In the genomic region with DNA sequence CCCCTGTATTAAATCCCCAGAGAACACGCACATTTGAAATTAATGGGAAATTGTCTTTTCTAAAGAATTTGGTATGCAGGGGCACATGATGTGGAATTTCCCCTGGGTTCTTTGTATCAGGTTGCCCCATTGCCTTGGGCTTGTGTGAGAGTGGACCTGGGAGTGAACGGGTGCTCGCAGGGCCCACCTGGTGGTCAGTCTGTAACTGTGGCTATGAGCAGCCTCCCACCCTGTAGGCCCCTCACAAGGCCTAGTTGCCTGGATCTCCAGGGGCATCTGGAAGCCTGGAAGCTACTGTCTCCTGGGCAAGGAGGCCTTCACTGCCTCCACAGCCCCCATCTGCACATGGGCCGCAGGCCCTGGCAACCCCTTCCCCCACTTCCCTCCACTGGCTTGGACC, we compare ENCODE assay signal across 1 cellular context.
TF ChIP-seq lines count a peak whose summit lies in the region.

No MANE protein-coding gene starts in this region.

TF ChIP-seq in HepG2, 621 proteins besides CTCF, POLR2A, EP300 and RAD21 (continued from another document):
- TF ChIP-seq ZNF720 (CRISPR knock-in tag; IDR thresholded peaks at IDR 0.05): no peak
- TF ChIP-seq STAG1 (CRISPR knock-in tag; IDR thresholded peaks at IDR 0.05): peak; percentile 45
- TF ChIP-seq, protein P1, sequence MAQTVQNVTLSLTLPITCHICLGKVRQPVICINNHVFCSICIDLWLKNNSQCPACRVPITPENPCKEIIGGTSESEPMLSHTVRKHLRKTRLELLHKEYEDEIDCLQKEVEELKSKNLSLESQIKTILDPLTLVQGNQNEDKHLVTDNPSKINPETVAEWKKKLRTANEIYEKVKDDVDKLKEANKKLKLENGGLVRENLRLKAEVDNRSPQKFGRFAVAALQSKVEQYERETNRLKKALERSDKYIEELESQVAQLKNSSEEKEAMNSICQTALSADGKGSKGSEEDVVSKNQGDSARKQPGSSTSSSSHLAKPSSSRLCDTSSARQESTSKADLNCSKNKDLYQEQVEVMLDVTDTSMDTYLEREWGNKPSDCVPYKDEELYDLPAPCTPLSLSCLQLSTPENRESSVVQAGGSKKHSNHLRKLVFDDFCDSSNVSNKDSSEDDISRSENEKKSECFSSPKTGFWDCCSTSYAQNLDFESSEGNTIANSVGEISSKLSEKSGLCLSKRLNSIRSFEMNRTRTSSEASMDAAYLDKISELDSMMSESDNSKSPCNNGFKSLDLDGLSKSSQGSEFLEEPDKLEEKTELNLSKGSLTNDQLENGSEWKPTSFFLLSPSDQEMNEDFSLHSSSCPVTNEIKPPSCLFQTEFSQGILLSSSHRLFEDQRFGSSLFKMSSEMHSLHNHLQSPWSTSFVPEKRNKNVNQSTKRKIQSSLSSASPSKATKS (CRISPR knock-in tag; IDR thresholded peaks at IDR 0.05): no peak
- no peak for TF ChIP-seq ZMYM2 (CRISPR knock-in tag; IDR thresholded peaks at IDR 0.05)
- no peak for TF ChIP-seq ZNF569 (CRISPR knock-in tag; IDR thresholded peaks at IDR 0.05; ENCODE audit: borderline replicate concordance)
- TF ChIP-seq, protein P2, sequence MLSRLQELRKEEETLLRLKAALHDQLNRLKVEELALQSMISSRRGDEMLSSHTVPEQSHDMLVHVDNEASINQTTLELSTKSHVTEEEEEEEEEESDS (CRISPR knock-in tag; IDR thresholded peaks at IDR 0.05; ENCODE audit: borderline replicate concordance): no peak
- 0 out of 2 replicates have a peak, but pooled peaks have one; percentile 19 for TF ChIP-seq SMC3 (IDR thresholded peaks at IDR 0.05; ENCODE audit: low read length)
- no peak for TF ChIP-seq ZNF251 (CRISPR knock-in tag; IDR thresholded peaks at IDR 0.05)
- TF ChIP-seq ZSCAN25 (CRISPR knock-in tag; IDR thresholded peaks at IDR 0.05): no peak
- no peak for TF ChIP-seq ARNT2 (CRISPR knock-in tag; IDR thresholded peaks at IDR 0.05; ENCODE audit: low read depth)
- TF ChIP-seq, protein P3, sequence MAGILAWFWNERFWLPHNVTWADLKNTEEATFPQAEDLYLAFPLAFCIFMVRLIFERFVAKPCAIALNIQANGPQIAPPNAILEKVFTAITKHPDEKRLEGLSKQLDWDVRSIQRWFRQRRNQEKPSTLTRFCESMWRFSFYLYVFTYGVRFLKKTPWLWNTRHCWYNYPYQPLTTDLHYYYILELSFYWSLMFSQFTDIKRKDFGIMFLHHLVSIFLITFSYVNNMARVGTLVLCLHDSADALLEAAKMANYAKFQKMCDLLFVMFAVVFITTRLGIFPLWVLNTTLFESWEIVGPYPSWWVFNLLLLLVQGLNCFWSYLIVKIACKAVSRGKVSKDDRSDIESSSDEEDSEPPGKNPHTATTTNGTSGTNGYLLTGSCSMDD (CRISPR knock-in tag; IDR thresholded peaks at IDR 0.05): no peak
- TF ChIP-seq AKAP8 (CRISPR knock-in tag; IDR thresholded peaks at IDR 0.05): no peak
- no peak for TF ChIP-seq THYN1 (CRISPR knock-in tag; IDR thresholded peaks at IDR 0.05; ENCODE audit: borderline replicate concordance, low read depth)
- TF ChIP-seq, protein P4, sequence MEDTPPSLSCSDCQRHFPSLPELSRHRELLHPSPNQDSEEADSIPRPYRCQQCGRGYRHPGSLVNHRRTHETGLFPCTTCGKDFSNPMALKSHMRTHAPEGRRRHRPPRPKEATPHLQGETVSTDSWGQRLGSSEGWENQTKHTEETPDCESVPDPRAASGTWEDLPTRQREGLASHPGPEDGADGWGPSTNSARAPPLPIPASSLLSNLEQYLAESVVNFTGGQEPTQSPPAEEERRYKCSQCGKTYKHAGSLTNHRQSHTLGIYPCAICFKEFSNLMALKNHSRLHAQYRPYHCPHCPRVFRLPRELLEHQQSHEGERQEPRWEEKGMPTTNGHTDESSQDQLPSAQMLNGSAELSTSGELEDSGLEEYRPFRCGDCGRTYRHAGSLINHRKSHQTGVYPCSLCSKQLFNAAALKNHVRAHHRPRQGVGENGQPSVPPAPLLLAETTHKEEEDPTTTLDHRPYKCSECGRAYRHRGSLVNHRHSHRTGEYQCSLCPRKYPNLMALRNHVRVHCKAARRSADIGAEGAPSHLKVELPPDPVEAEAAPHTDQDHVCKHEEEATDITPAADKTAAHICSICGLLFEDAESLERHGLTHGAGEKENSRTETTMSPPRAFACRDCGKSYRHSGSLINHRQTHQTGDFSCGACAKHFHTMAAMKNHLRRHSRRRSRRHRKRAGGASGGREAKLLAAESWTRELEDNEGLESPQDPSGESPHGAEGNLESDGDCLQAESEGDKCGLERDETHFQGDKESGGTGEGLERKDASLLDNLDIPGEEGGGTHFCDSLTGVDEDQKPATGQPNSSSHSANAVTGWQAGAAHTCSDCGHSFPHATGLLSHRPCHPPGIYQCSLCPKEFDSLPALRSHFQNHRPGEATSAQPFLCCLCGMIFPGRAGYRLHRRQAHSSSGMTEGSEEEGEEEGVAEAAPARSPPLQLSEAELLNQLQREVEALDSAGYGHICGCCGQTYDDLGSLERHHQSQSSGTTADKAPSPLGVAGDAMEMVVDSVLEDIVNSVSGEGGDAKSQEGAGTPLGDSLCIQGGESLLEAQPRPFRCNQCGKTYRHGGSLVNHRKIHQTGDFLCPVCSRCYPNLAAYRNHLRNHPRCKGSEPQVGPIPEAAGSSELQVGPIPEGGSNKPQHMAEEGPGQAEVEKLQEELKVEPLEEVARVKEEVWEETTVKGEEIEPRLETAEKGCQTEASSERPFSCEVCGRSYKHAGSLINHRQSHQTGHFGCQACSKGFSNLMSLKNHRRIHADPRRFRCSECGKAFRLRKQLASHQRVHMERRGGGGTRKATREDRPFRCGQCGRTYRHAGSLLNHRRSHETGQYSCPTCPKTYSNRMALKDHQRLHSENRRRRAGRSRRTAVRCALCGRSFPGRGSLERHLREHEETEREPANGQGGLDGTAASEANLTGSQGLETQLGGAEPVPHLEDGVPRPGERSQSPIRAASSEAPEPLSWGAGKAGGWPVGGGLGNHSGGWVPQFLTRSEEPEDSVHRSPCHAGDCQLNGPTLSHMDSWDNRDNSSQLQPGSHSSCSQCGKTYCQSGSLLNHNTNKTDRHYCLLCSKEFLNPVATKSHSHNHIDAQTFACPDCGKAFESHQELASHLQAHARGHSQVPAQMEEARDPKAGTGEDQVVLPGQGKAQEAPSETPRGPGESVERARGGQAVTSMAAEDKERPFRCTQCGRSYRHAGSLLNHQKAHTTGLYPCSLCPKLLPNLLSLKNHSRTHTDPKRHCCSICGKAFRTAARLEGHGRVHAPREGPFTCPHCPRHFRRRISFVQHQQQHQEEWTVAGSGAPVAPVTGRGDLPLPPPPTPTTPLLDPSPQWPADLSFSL (CRISPR knock-in tag; IDR thresholded peaks at IDR 0.05): no peak
- TF ChIP-seq, protein P5, sequence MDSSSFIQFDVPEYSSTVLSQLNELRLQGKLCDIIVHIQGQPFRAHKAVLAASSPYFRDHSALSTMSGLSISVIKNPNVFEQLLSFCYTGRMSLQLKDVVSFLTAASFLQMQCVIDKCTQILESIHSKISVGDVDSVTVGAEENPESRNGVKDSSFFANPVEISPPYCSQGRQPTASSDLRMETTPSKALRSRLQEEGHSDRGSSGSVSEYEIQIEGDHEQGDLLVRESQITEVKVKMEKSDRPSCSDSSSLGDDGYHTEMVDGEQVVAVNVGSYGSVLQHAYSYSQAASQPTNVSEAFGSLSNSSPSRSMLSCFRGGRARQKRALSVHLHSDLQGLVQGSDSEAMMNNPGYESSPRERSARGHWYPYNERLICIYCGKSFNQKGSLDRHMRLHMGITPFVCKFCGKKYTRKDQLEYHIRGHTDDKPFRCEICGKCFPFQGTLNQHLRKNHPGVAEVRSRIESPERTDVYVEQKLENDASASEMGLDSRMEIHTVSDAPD (CRISPR knock-in tag; IDR thresholded peaks at IDR 0.05): no peak
- TF ChIP-seq, protein P6, sequence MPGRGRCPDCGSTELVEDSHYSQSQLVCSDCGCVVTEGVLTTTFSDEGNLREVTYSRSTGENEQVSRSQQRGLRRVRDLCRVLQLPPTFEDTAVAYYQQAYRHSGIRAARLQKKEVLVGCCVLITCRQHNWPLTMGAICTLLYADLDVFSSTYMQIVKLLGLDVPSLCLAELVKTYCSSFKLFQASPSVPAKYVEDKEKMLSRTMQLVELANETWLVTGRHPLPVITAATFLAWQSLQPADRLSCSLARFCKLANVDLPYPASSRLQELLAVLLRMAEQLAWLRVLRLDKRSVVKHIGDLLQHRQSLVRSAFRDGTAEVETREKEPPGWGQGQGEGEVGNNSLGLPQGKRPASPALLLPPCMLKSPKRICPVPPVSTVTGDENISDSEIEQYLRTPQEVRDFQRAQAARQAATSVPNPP (CRISPR knock-in tag; IDR thresholded peaks at IDR 0.05): no peak
- TF ChIP-seq RBFOX2 (IDR thresholded peaks at IDR 0.05; ENCODE audit: low read depth, low read length): no peak
- TF ChIP-seq NFE2L2 (IDR thresholded peaks at IDR 0.05; ENCODE audit: low read length): no peak
- TF ChIP-seq ZFX (CRISPR knock-in tag; IDR thresholded peaks at IDR 0.05; ENCODE audit: low read depth): peak; percentile 37; the same call in 1 of the 2 replicates
- no peak for TF ChIP-seq ZNF616 (CRISPR knock-in tag; IDR thresholded peaks at IDR 0.05; ENCODE audit: low read depth)
